In the genomic region with DNA sequence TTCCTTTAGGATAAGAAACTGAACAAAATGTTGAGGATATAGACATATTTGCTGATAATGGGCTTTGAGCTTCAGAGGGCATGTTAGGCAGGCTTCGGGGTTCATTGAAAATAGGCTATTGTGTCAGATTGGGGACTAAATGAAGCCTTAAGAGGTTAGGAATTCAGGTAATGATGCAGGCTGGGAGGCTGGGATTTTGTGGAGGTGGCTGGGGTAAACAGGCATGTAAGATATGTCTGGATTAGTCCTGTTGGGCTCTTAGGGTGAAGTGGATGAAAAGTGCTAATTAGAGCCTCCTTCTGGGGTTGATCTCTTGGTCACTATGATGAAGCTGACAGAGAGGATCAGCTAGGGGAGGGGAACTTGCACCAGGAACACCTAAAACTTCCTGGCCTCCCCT, we compare ENCODE assay signal across 17 cellular contexts.
DNase-seq lines count a peak whose midpoint lies in the region; ATAC-seq, FAIRE-seq and TF ChIP-seq lines count a peak whose summit lies in the region.
"Had no signal": no experiment of that assay in that cellular context is flagged by ENCODE, and none has a peak within 500 bp of the region (broad histone marks: within the 10 kb centered on the region; RNA-seq: fewer than 3 reads in every experiment).

No MANE protein-coding gene starts in this region.

- TF ChIP-seq RAD21 in IMR-90 (IDR thresholded peaks at IDR 0.05; ENCODE audit: low read length) = no peak

- H3K4me2 ChIP-seq in IMR-90 (ENCODE audit: low read depth, low read length) (no peak overlapping the region), astrocyte (ENCODE audit: low read length) (peak overlapping the region; percentile 49), osteoblast (ENCODE audit: insufficient read depth, low read length) (no peak overlapping the region)

- H3K14ac ChIP-seq in IMR-90 (replicated peaks; ENCODE audit: low read depth, low read length) = peak overlapping the region; percentile 66

- no peak overlapping the region for H2AK9ac ChIP-seq in IMR-90 (replicated peaks; ENCODE audit: low read depth, low read length, poor library complexity)

- H3K36me3 Mint-ChIP-seq in astrocyte (ENCODE audit: low read depth, unreplicated experiment) = no peaks in the 10 kb centered on the region
- no peaks in the 10 kb centered on the region for H3K36me3 Mint-ChIP-seq in nephron progenitor cell (ENCODE audit: low read depth)

- H4K8ac ChIP-seq in IMR-90 (ENCODE audit: low read depth in 2 of 2, low read length in 2 of 2) = peak overlapping the region; percentile 43 to 56; a peak in 2 of 4 replicates

- 40% methylated on average over 1 of the region's 1 CpG; no CpG with 5 or more reads in 1 of the 2 experiments for WGBS in IMR-90 (ENCODE audit: extremely low coverage in 2 of 2, insufficient read length in 1 of 2), 2 experiments

- H2AK5ac ChIP-seq in IMR-90 (ENCODE audit: low read depth, low read length) = peak overlapping the region; percentile 70

- peak overlapping the region; percentile 75 for H3K23ac ChIP-seq in IMR-90 (ENCODE audit: low read depth, low read length)

- H3K4me1 ChIP-seq in ACC112 (ENCODE audit: control insufficient read depth, insufficient read depth, low read length, unreplicated experiment) (peaks cover 48% of the 10 kb centered on the region), IMR-90 (ENCODE audit: control insufficient read depth, insufficient read depth, low read length) (peaks cover 3% of the 10 kb centered on the region), astrocyte (ENCODE audit: insufficient read depth, low read length) (peaks cover 27% of the 10 kb centered on the region), osteoblast (ENCODE audit: insufficient read depth, low read length) (peaks cover 18% of the 10 kb centered on the region)

- no peak for TF ChIP-seq POLR2A in IMR-90 (IDR thresholded peaks at IDR 0.05; ENCODE audit: low read depth, low read length)

- dilution Hi-C loops in IMR-90 (cut with HindIII; ENCODE audit: low sequenced_read_pairs, unreplicated experiment) = no loop called here

- H3K4me1 Mint-ChIP-seq in astrocyte (ENCODE audit: low read depth, unreplicated experiment) (peaks cover 21% of the 10 kb centered on the region), nephron progenitor cell (no peaks in the 10 kb centered on the region)
- H3K4me1 Mint-ChIP-seq: B cell had no signal

- no peak overlapping the region for H4K5ac ChIP-seq in IMR-90 (ENCODE audit: low read depth, low read length)

- in situ Hi-C loops in IMR-90 (cut with MboI; ENCODE audit: low sequenced_read_pairs) = no loop called here

- peak overlapping the region; percentile 75 for H4K91ac ChIP-seq in IMR-90 (ENCODE audit: insufficient read depth, low read depth, low read length)

- H3K9me3 Mint-ChIP-seq in astrocyte (ENCODE audit: unreplicated experiment) = no peaks in the 10 kb centered on the region
- H3K9me3 Mint-ChIP-seq in nephron progenitor cell = no peaks in the 10 kb centered on the region
- H3K9me3 Mint-ChIP-seq: CD4-positive, alpha-beta T cell; HFFc6 had no signal

- peak overlapping the region; percentile 94 for H2BK20ac ChIP-seq in IMR-90 (ENCODE audit: low read depth, low read length)

- POLR2A ChIA-PET in IMR-90 (lab: Charles Lee; ENCODE audit: unreplicated experiment) = no interaction called here

- no peak for FAIRE-seq in astrocyte (lab: Jason Lieb, UNC)
- FAIRE-seq: GM12878 had no signal

- H3K18ac ChIP-seq in IMR-90 (ENCODE audit: low read depth, low read length) = no peak overlapping the region; the same call in 1 of the 2 replicates

- ATAC-seq in IMR-90 (ENCODE audit: low read depth) = no peak
- no peak for ATAC-seq in GM18502 (IDR thresholded peaks at IDR 0.05; ENCODE audit: poor library complexity, unreplicated experiment)
- ATAC-seq in HG03196 (IDR thresholded peaks at IDR 0.05; ENCODE audit: unreplicated experiment) = no peak
- ATAC-seq: GM12878 had no signal

- no peak for TF ChIP-seq CTCF in IMR-90 (conservative IDR thresholded peaks at IDR 0.05; ENCODE audit: low read depth, low read length)
- no peak for TF ChIP-seq CTCF in astrocyte (IDR thresholded peaks at IDR 0.05; ENCODE audit: insufficient read depth, low read depth, low read length)
- TF ChIP-seq CTCF in osteoblast (IDR thresholded peaks at IDR 0.05; ENCODE audit: extremely low read depth, low read depth, low read length) = no peak
- no peak for TF ChIP-seq CTCF in nephron progenitor cell (IDR thresholded peaks at IDR 0.05)

- H3K27me3 Mint-ChIP-seq in astrocyte (ENCODE audit: low read depth, unreplicated experiment) (no peaks in the 10 kb centered on the region), nephron progenitor cell (ENCODE audit: low read depth, poor library complexity) (no peaks in the 10 kb centered on the region)
- H3K27me3 Mint-ChIP-seq: B cell; CD4-positive, alpha-beta T cell had no signal

- H3K79me1 ChIP-seq in IMR-90 (ENCODE audit: low read depth in 1 of 2, low read length in 2 of 2) = no peaks in the 10 kb centered on the region

- H2AFZ ChIP-seq in ACC112 (ENCODE audit: low read length, unreplicated experiment) (no peak overlapping the region), IMR-90 (replicated peaks; ENCODE audit: low read length, poor library complexity) (no peak overlapping the region), astrocyte (ENCODE audit: low read depth, low read length) (no peak overlapping the region), osteoblast (ENCODE audit: low read length) (no peak overlapping the region)

- H3K4me3 Mint-ChIP-seq in astrocyte (ENCODE audit: unreplicated experiment) = no peak overlapping the region
- no peak overlapping the region for H3K4me3 Mint-ChIP-seq in nephron progenitor cell
- H3K4me3 Mint-ChIP-seq: B cell; CD4-positive, alpha-beta T cell; HFFc6 had no signal

- H3K56ac ChIP-seq in IMR-90 (ENCODE audit: extremely low read depth, insufficient read depth, low read length) = peak overlapping the region; percentile 19; the same call in 1 of the 2 replicates

- CTCF ChIA-PET in IMR-90 (lab: Yijun Ruan, JAX) = no interaction called here

- H3K79me2 ChIP-seq in ACC112 (ENCODE audit: control insufficient read depth, insufficient read depth, low read length, unreplicated experiment) (no peaks in the 10 kb centered on the region), astrocyte (ENCODE audit: insufficient read depth, low read length) (no peaks in the 10 kb centered on the region), osteoblast (ENCODE audit: insufficient read depth, low read length) (no peaks in the 10 kb centered on the region)

- no peak overlapping the region for H3K9ac ChIP-seq in IMR-90 (ENCODE audit: low read depth, low read length)
- peak overlapping the region; percentile 27 for H3K9ac ChIP-seq in astrocyte (ENCODE audit: low read length)

- H3K4ac ChIP-seq in IMR-90 (ENCODE audit: low read depth, low read length) = peak overlapping the region; percentile 76

- no peak overlapping the region for H3K4me3 ChIP-seq in ACC112 (ENCODE audit: low read depth, low read length)
- no peak overlapping the region for H3K4me3 ChIP-seq in IMR-90 (ENCODE audit: insufficient read depth, low read depth, low read length)
- no peak overlapping the region for H3K4me3 ChIP-seq in astrocyte (ENCODE audit: insufficient read depth, low read depth, low read length)
- H3K4me3 ChIP-seq in osteoblast (ENCODE audit: insufficient read depth, low read length) = no peak overlapping the region
- H3K4me3 ChIP-seq: GM12878 had no signal

- intact Hi-C loops in IMR-90 (cut with micrococcal nuclease) = no loop called here

- no peak overlapping the region for H2BK5ac ChIP-seq in IMR-90 (ENCODE audit: low read depth, low read length, poor library complexity, severe bottlenecking)

- no peaks in the 10 kb centered on the region for H3K27me3 ChIP-seq in ACC112 (ENCODE audit: insufficient read depth, low read length)
- H3K27me3 ChIP-seq in IMR-90 (ENCODE audit: control insufficient read depth, insufficient read depth, low read length) = no peaks in the 10 kb centered on the region; the same call in 1 of the 2 replicates
- no peaks in the 10 kb centered on the region for H3K27me3 ChIP-seq in astrocyte (ENCODE audit: insufficient read depth, low read length)
- peaks cover 13% of the 10 kb centered on the region for H3K27me3 ChIP-seq in osteoblast (ENCODE audit: insufficient read depth, low read length)

- H3K27ac ChIP-seq in ACC112 (ENCODE audit: low read depth, low read length) = peak overlapping the region; percentile 86
- no peak overlapping the region for H3K27ac ChIP-seq in IMR-90 (ENCODE audit: insufficient read depth, low read length)
- H3K27ac ChIP-seq in astrocyte (ENCODE audit: low read depth, low read length) = peak overlapping the region; percentile 76
- H3K27ac ChIP-seq in osteoblast (ENCODE audit: low read depth, low read length) = peak overlapping the region; percentile 34

- H3K27ac Mint-ChIP-seq in astrocyte (ENCODE audit: unreplicated experiment) (no peak overlapping the region), nephron progenitor cell (no peak overlapping the region)
- H3K27ac Mint-ChIP-seq: B cell; CD4-positive, alpha-beta T cell; HFFc6 had no signal

- H2BK120ac ChIP-seq in IMR-90 (ENCODE audit: low read depth, low read length) = peak overlapping the region; percentile 86

- H3K9me3 ChIP-seq in IMR-90 (ENCODE audit: control insufficient read depth, insufficient read depth, low read length) (no peaks in the 10 kb centered on the region), astrocyte (ENCODE audit: insufficient read depth, low read depth, low read length) (no peaks in the 10 kb centered on the region), osteoblast (ENCODE audit: low read depth, low read length) (no peaks in the 10 kb centered on the region)

- H3K36me3 ChIP-seq in ACC112 (ENCODE audit: insufficient read depth, low read length) (no peaks in the 10 kb centered on the region), IMR-90 (ENCODE audit: control insufficient read depth, insufficient read depth, low read length) (no peaks in the 10 kb centered on the region), astrocyte (ENCODE audit: insufficient read depth, low read length) (no peaks in the 10 kb centered on the region), osteoblast (ENCODE audit: insufficient read depth, low read length) (no peaks in the 10 kb centered on the region)

- H4K20me1 ChIP-seq in IMR-90 (ENCODE audit: insufficient read depth, low read length) (no peaks in the 10 kb centered on the region), astrocyte (ENCODE audit: insufficient read depth, low read length) (no peaks in the 10 kb centered on the region), osteoblast (ENCODE audit: insufficient read depth, low read length) (no peaks in the 10 kb centered on the region)

- H3K9me1 ChIP-seq in IMR-90 (ENCODE audit: insufficient read depth, low read length) = peaks cover 3% of the 10 kb centered on the region; the same call in 1 of the 2 replicates

- peak overlapping the region; percentile 67; the same call in 2 of the 3 replicates for H2BK15ac ChIP-seq in IMR-90 (ENCODE audit: low read depth, low read length)

- BruUV-seq in IMR-90 (replicated peaks; lab: Mats Ljungman, UMichigan) = no TSS peak

- DNase-seq in IMR-90 (no peak), astrocyte (ENCODE audit: low read depth) (peak; percentile 56), osteoblast (ENCODE audit: insufficient read length, low spot score, missing footprints) (no peak), OCI-M2 (lab: John Stamatoyannopoulos, UW; ENCODE audit: unreplicated experiment) (no peak), nephron progenitor cell (no peak)
- DNase-seq: 8988T; ACHN; C1 segment of cervical spinal cord; Calu3; CD4-positive, alpha-beta T cell; DMS 273 treated with DMSO at 0.1 percent for 48 hours had no signal

TF ChIP-seq in IMR-90, 13 proteins besides CTCF, POLR2A, EP300 and RAD21 (continues in another document):
- no peak for TF ChIP-seq BHLHE40 (IDR thresholded peaks at IDR 0.05; ENCODE audit: low read depth, low read length)
